ENCODE assay signal across 1 cellular context in genomic region chr21:38229260-38229877, GRCh38.
A peak's percentile ranks its signal among the peaks of the same experiment; 100 is the strongest.
TF ChIP-seq lines count a peak whose summit lies in the region.

No MANE protein-coding gene starts in this region.

TF ChIP-seq in GM12878, 131 proteins besides CTCF, POLR2A, EP300 and RAD21 (continued from another document):
- TF ChIP-seq E2F4 (IDR thresholded peaks at IDR 0.05; ENCODE audit: low read depth, low read length) (no peak), SMAD1 (IDR thresholded peaks at IDR 0.05; ENCODE audit: low read depth, partially characterized antibody) (no peak), ZNF622 (IDR thresholded peaks at IDR 0.05) (no peak), SMAD5 (IDR thresholded peaks at IDR 0.05; ENCODE audit: low read depth) (no peak), ZNF217 (IDR thresholded peaks at IDR 0.05) (no peak), NBN (IDR thresholded peaks at IDR 0.05) (0 out of 2 replicates have a peak, but pooled peaks have one; percentile 43), USF2 (IDR thresholded peaks at IDR 0.05; ENCODE audit: borderline replicate concordance, low read depth, low read length) (no peak), TCF12 (IDR thresholded peaks at IDR 0.05; ENCODE audit: low read depth, low read length) (no peak), NR2F1 (conservative IDR thresholded peaks at IDR 0.05) (no peak), ZNF592 (IDR thresholded peaks at IDR 0.05) (no peak), FOXK2 (IDR thresholded peaks at IDR 0.05) (no peak), ZBED1 (IDR thresholded peaks at IDR 0.05; ENCODE audit: borderline replicate concordance) (no peak), CEBPZ (IDR thresholded peaks at IDR 0.05; ENCODE audit: low read depth, low read length) (peak; percentile 85), ZNF24 (IDR thresholded peaks at IDR 0.05) (0 out of 2 replicates have a peak, but pooled peaks have one; percentile 35), HDGF (IDR thresholded peaks at IDR 0.05) (no peak), RUNX3 (IDR thresholded peaks at IDR 0.05; ENCODE audit: low read length) (no peak), ZBTB40 (IDR thresholded peaks at IDR 0.05; ENCODE audit: borderline replicate concordance) (no peak), ESRRA (IDR thresholded peaks at IDR 0.05; ENCODE audit: low read length) (no peak), CBX5 (IDR thresholded peaks at IDR 0.05; ENCODE audit: low read depth) (peak; percentile 99), HDAC2 (IDR thresholded peaks at IDR 0.05) (no peak), RELB (IDR thresholded peaks at IDR 0.05; ENCODE audit: low read depth) (peak; percentile 53; the same call in 1 of the 2 replicates), YY1 (IDR thresholded peaks at IDR 0.05; ENCODE audit: low read depth, low read length) (0 out of 2 replicates have a peak, but pooled peaks have one; percentile 20), BCL3 (IDR thresholded peaks at IDR 0.05; ENCODE audit: borderline replicate concordance, insufficient read depth, low read depth, low read length, poor library complexity, severe bottlenecking) (no peak), CHD2 (IDR thresholded peaks at IDR 0.05; ENCODE audit: borderline replicate concordance, low read depth, low read length) (no peak), CREM (IDR thresholded peaks at IDR 0.05; ENCODE audit: low read depth) (no peak), ZZZ3 (IDR thresholded peaks at IDR 0.05; ENCODE audit: control insufficient read depth, insufficient read length, low read depth) (no peak)
TF ChIP-seq in GM12878: peak in this region for 7.
